In the genomic region with DNA sequence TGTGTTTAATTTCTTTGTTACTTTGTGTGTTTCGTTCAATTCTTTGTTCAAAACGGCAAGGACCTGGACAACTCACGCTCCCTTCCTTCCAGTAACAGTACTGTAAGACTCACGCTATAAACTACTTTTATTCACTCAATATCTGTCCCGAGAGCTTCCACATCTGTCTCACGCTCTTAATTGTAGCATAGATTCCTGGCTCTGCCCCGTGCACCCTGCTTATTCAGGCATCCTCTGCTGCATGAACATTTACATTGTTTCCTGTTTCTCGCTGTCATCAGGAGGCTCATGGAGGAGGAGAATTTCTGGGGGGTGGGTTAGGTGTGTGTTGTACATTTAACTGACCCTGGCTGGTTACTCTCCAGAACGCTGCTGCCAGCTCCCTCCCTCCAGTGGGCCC, we compare ENCODE assay signal across 16 cellular contexts.
"Had no signal": no experiment of that assay in that cellular context is flagged by ENCODE, and none has a peak within 500 bp of the region (broad histone marks: within the 10 kb centered on the region; RNA-seq: fewer than 3 reads in every experiment).

No MANE protein-coding gene starts in this region.

- H3K27ac ChIP-seq: dorsolateral prefrontal cortex, esophagus muscularis mucosa, hepatocyte, left lung, neural progenitor cell, ovary, upper lobe of right lung had no signal

- H3K27me3 ChIP-seq: hepatocyte, left lung, neural progenitor cell, ovary had no signal

- H3K36me3 ChIP-seq: esophagus muscularis mucosa, left lung, neural progenitor cell, ovary, upper lobe of right lung had no signal

- H2AFZ ChIP-seq: hepatocyte, neural progenitor cell had no signal

- H3K9me3 Mint-ChIP-seq: activated CD4-positive, alpha-beta T cell treated with anti-CD3 and anti-CD28 coated beads, Interleukin-2, amount 10 ng/mL, durations not matched to agents 7 days and 5 days; activated naive CD4-positive, alpha-beta T cell treated with anti-CD3 and anti-CD28 coated beads for 36 hours; activated naive CD8-positive, alpha-beta T cell treated with anti-CD3 and anti-CD28 coated beads, Interleukin-2, amount 50 U/mL, for 24 hours; activated T-helper 17 cell treated with anti-CD3 and anti-CD28 coated beads, Interleukin-2, amount 50 U/mL, for 72 hours; neural progenitor cell; stimulated activated naive CD8-positive, alpha-beta T cell treated with anti-CD3 and anti-CD28 coated beads, Interleukin-15, amount 100 ng/mL, for 72 hours had no signal

- H3K4me3 Mint-ChIP-seq: activated CD4-positive, alpha-beta T cell treated with anti-CD3 and anti-CD28 coated beads, Interleukin-2, amount 10 ng/mL, durations not matched to agents 7 days and 5 days; activated naive CD4-positive, alpha-beta T cell treated with anti-CD3 and anti-CD28 coated beads for 36 hours; activated naive CD8-positive, alpha-beta T cell treated with anti-CD3 and anti-CD28 coated beads, Interleukin-2, amount 50 U/mL, for 24 hours; activated T-helper 17 cell treated with anti-CD3 and anti-CD28 coated beads, Interleukin-2, amount 50 U/mL, for 72 hours; neural progenitor cell; stimulated activated naive CD8-positive, alpha-beta T cell treated with anti-CD3 and anti-CD28 coated beads, Interleukin-15, amount 100 ng/mL, for 72 hours had no signal

- H3K4me2 ChIP-seq: hepatocyte, neural progenitor cell had no signal

- H3K4me1 ChIP-seq: esophagus muscularis mucosa, left lung, neural progenitor cell, upper lobe of right lung had no signal

- DNase-seq: activated CD4-positive, alpha-beta T cell treated with anti-CD3 and anti-CD28 coated beads, Interleukin-2, amount 10 ng/mL, durations not matched to agents 7 days and 5 days; activated CD4-positive, CD25-positive, alpha-beta regulatory T cell; activated naive CD4-positive, alpha-beta T cell treated with anti-CD3 and anti-CD28 coated beads for 36 hours; activated naive CD8-positive, alpha-beta T cell treated with anti-CD3 and anti-CD28 coated beads, Interleukin-2, amount 50 U/mL, for 24 hours; activated T-cell treated with anti-CD3 and anti-CD28 coated beads for 4 hours; kidney; ovary; stimulated activated naive CD8-positive, alpha-beta T cell treated with anti-CD3 and anti-CD28 coated beads, Interleukin-15, amount 100 ng/mL, for 72 hours; SW 1271; upper lobe of right lung had no signal

- H3K79me2 ChIP-seq: hepatocyte had no signal

- H3K4me3 ChIP-seq: dorsolateral prefrontal cortex, esophagus muscularis mucosa, hepatocyte, left lung, neural progenitor cell, ovary, upper lobe of right lung had no signal

- H3K9ac ChIP-seq: neural progenitor cell had no signal

- H3K27ac Mint-ChIP-seq: activated CD4-positive, alpha-beta T cell treated with anti-CD3 and anti-CD28 coated beads, Interleukin-2, amount 10 ng/mL, durations not matched to agents 7 days and 5 days; activated naive CD4-positive, alpha-beta T cell treated with anti-CD3 and anti-CD28 coated beads for 36 hours; activated T-helper 17 cell treated with anti-CD3 and anti-CD28 coated beads, Interleukin-2, amount 50 U/mL, for 72 hours; neural progenitor cell had no signal

- H3K36me3 Mint-ChIP-seq: neural progenitor cell had no signal

- H3K9me3 ChIP-seq: esophagus muscularis mucosa, left lung, ovary, upper lobe of right lung had no signal
